23 cellular contexts compared by ENCODE assay signal in the genomic region with DNA sequence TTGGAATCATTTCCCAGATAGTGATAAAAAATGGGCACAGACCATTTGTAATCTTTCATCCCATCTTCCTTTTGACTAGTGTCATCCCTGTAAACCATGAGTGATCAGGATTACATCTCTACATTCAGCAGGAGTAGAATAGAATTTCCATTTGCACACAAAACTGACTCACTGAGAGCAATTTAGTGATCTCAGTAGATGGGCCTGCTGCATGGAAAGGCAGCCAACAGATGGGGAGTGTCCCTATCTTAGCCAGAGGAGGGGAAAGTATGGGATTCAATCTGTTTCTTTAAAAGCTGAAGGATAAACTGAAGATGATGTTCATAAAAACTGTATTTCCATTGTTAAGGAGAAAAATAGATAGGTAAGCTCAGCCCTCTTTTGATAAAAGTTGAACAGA.
A peak's percentile ranks its signal among the peaks of the same experiment; 100 is the strongest.
DNase-seq lines count a peak whose midpoint lies in the region; ATAC-seq and TF ChIP-seq lines count a peak whose summit lies in the region.
"Had no signal": no experiment of that assay in that cellular context is flagged by ENCODE, and none has a peak within 500 bp of the region (broad histone marks: within the 10 kb centered on the region; RNA-seq: fewer than 3 reads in every experiment).

No MANE protein-coding gene starts in this region.

- no peaks in the 10 kb centered on the region for H3K9me3 Mint-ChIP-seq in endothelial cell (ENCODE audit: unreplicated experiment)
- H3K9me3 Mint-ChIP-seq: GM23338 had no signal

- no peaks in the 10 kb centered on the region for H3K36me3 Mint-ChIP-seq in endothelial cell (ENCODE audit: low read depth, unreplicated experiment)
- H3K36me3 Mint-ChIP-seq: CD4-positive, CD25-positive, alpha-beta regulatory T cell had no signal

- peaks cover 11% of the 10 kb centered on the region; the same call in 1 of the 2 replicates for H3F3A ChIP-seq in GM23248 (ENCODE audit: insufficient read depth)

- H3K27ac Mint-ChIP-seq in endothelial cell (ENCODE audit: unreplicated experiment) = no peak overlapping the region
- H3K27ac Mint-ChIP-seq: CD4-positive, CD25-positive, alpha-beta regulatory T cell; GM23338 had no signal

- no peak overlapping the region for H3K9ac ChIP-seq in GM23248

- in situ Hi-C loops in GM23248 (cut with MboI) = no loop called here

- no peak for TF ChIP-seq CTCF in right atrium auricular region (IDR thresholded peaks at IDR 0.05)
- TF ChIP-seq CTCF in fibroblast of mammary gland (conservative IDR thresholded peaks at IDR 0.05; ENCODE audit: control insufficient read depth, insufficient read depth, low read depth, low read length) = no peak
- TF ChIP-seq CTCF in endothelial cell (IDR thresholded peaks at IDR 0.05; ENCODE audit: unreplicated experiment) = no peak

- intact Hi-C loops in Right ventricle myocardium superior (cut with DNase I) = no loop called here

- H3K4me3 ChIP-seq in right atrium auricular region (no peak overlapping the region), GM23248 (no peak overlapping the region), fibroblast of mammary gland (ENCODE audit: control insufficient read depth, low read depth, low read length) (no peak overlapping the region)
- H3K4me3 ChIP-seq: GM23338, HAP-1 had no signal

- DNase-seq in Right ventricle myocardium superior = no peak
- no peak for DNase-seq in right atrium auricular region (ENCODE audit: low spot score)
- DNase-seq in GM23248 = peak; percentile 78
- peak; percentile 15 for DNase-seq in fibroblast of mammary gland (ENCODE audit: low read depth)
- DNase-seq in endothelial cell (ENCODE audit: low spot score) = no peak
- DNase-seq in activated CD4-positive, CD25-positive, alpha-beta regulatory T cell treated with anti-CD3 and anti-CD28 coated beads, Interleukin-2, amount 50 U/mL, for 72 hours = no peak
- DNase-seq in activated T-cell treated with anti-CD3 and anti-CD28 coated beads, Interleukin-2, amount 50 U/mL, for 1 hour = no peak
- DNase-seq: 8988T; BE2C; CD4-positive, CD25-positive, alpha-beta regulatory T cell; DMS79; KG1; NCI-H1105; NCI-H2029 treated with DMSO at 0.1 percent for 48 hours; NCI-H2171; NCI-H345; NCI-H524; NCI-H774; NK-92 treated with Interleukin-12 subunit alpha and Interleukin-12 subunit beta, amount 100 ng/mL, for 24 hours had no signal

- H3K27ac ChIP-seq in right atrium auricular region (no peak overlapping the region), GM23248 (no peak overlapping the region)
- H3K27ac ChIP-seq: HL-60, RWPE1 had no signal

- peak; percentile 45 for ATAC-seq in Right ventricle myocardium superior (ENCODE audit: poor library complexity)
- ATAC-seq: GM23338 had no signal

- H3K27me3 ChIP-seq in right atrium auricular region (no peaks in the 10 kb centered on the region), GM23248 (replicated peaks; ENCODE audit: insufficient read depth) (no peaks in the 10 kb centered on the region)
- H3K27me3 ChIP-seq: BE2C had no signal

- H3K79me2 ChIP-seq in GM23248 (ENCODE audit: insufficient read depth) = no peaks in the 10 kb centered on the region

- H3K36me3 ChIP-seq in right atrium auricular region = no peaks in the 10 kb centered on the region
- H3K36me3 ChIP-seq in GM23248 (ENCODE audit: low read depth) = no peaks in the 10 kb centered on the region
- H3K36me3 ChIP-seq: BE2C, HAP-1 had no signal

- H3K9me3 ChIP-seq in right atrium auricular region = no peaks in the 10 kb centered on the region
- H3K9me3 ChIP-seq in GM23248 (ENCODE audit: low read depth) = no peaks in the 10 kb centered on the region
- H3K9me3 ChIP-seq: BE2C, HAP-1 had no signal

- no peak overlapping the region for H2AFZ ChIP-seq in GM23248
- H2AFZ ChIP-seq: GM23338 had no signal

- peaks cover 0 to 7% of the 10 kb centered on the region in 2 donors for H3K4me1 ChIP-seq in right atrium auricular region
- H3K4me1 ChIP-seq in GM23248 (ENCODE audit: insufficient read depth) = peaks cover 18% of the 10 kb centered on the region
- H3K4me1 ChIP-seq: BE2C, HAP-1 had no signal

- no peak overlapping the region for H3K4me3 Mint-ChIP-seq in endothelial cell (ENCODE audit: unreplicated experiment)
- H3K4me3 Mint-ChIP-seq: CD4-positive, CD25-positive, alpha-beta regulatory T cell; GM23338 had no signal

- no peaks in the 10 kb centered on the region for H3K9me2 ChIP-seq in GM23248 (ENCODE audit: insufficient read depth)

- H3K27me3 Mint-ChIP-seq in endothelial cell (ENCODE audit: unreplicated experiment) = no peaks in the 10 kb centered on the region
- H3K27me3 Mint-ChIP-seq: CD4-positive, CD25-positive, alpha-beta regulatory T cell had no signal

- H4K20me1 ChIP-seq in GM23248 (ENCODE audit: insufficient read depth) = no peaks in the 10 kb centered on the region

- H3K4me2 ChIP-seq in GM23248 (ENCODE audit: unreplicated experiment) = no peak overlapping the region
- H3K4me2 ChIP-seq: GM23338 had no signal

- peaks cover 41% of the 10 kb centered on the region for H3K4me1 Mint-ChIP-seq in endothelial cell (ENCODE audit: unreplicated experiment)
- H3K4me1 Mint-ChIP-seq: CD4-positive, CD25-positive, alpha-beta regulatory T cell had no signal

Comparison
In these comparisons a context has a peak if more than half of its experiments do, and no peak if none do; other contexts are left out.
1. DNase-seq: peak in GM23248 (single experiment) and fibroblast of mammary gland (single experiment); none in Right ventricle myocardium superior (single experiment), right atrium auricular region (single experiment), endothelial cell (single experiment), activated CD4-positive, CD25-positive, alpha-beta regulatory T cell treated with anti-CD3 and anti-CD28 coated beads, Interleukin-2, amount 50 U/mL, for 72 hours (single experiment) and activated T-cell treated with anti-CD3 and anti-CD28 coated beads, Interleukin-2, amount 50 U/mL, for 1 hour (single experiment).